Comparison of ENCODE assay signal across 15 cellular contexts in genomic region chr10:18157909-18158308, GRCh38. TPM values are rescaled to one million over a fixed set of nuclear protein-coding genes. Genes with fewer than 3 reads are reported as not detected.
DNase-seq lines count a peak whose midpoint lies in the region; ATAC-seq and TF ChIP-seq lines count a peak whose summit lies in the region.
"Had no signal": no experiment of that assay in that cellular context is flagged by ENCODE, and none has a peak within 500 bp of the region (broad histone marks: within the 10 kb centered on the region; RNA-seq: fewer than 3 reads in every experiment).

No MANE protein-coding gene starts in this region.

- H3K36me3 ChIP-seq in mucosa of descending colon (ENCODE audit: low read depth) = no peaks in the 10 kb centered on the region
- H3K36me3 ChIP-seq: BLaER1 had no signal

- intact Hi-C loops in mucosa of descending colon (cut with DNase I, micrococcal nuclease) = no loop called here

- no peak overlapping the region for H3K4me3 ChIP-seq in mucosa of descending colon
- H3K4me3 ChIP-seq: BLaER1 had no signal

- H3K4me1 ChIP-seq in mucosa of descending colon (ENCODE audit: low read depth) = no peaks in the 10 kb centered on the region
- H3K4me1 ChIP-seq: BLaER1 had no signal

- no peaks in the 10 kb centered on the region for H3K9me3 ChIP-seq in mucosa of descending colon
- H3K9me3 ChIP-seq: BLaER1 had no signal

- no peak for TF ChIP-seq CTCF in mucosa of descending colon (IDR thresholded peaks at IDR 0.05)

- DNase-seq in AG08396 (ENCODE audit: low spot score) (peak; percentile 37), LoVo (ENCODE audit: low spot score) (peak; percentile 58), dedifferentiated amniotic fluid mesenchymal stem cell (ENCODE audit: extremely low spot score) (peak; percentile 48), mucosa of descending colon (no peak), NCI-H82 (lab: John Stamatoyannopoulos, UW) (no peak), T-helper 2 cell (no peak)
- DNase-seq: activated CD4-positive, alpha-beta T cell treated with anti-CD3 and anti-CD28 coated beads for 48 hours; KBM-7; left cardiac atrium; NCI-H2107 had no signal

- ATAC-seq in mucosa of descending colon (peak; percentile 61), GM21737 (IDR thresholded peaks at IDR 0.05; ENCODE audit: unreplicated experiment) (no peak), GM21619 (IDR thresholded peaks at IDR 0.05; ENCODE audit: unreplicated experiment) (no peak)
- ATAC-seq: activated T-helper 17 cell treated with anti-CD3 and anti-CD28 coated beads, Interleukin-2, amount 50 U/mL, for 72 hours had no signal

RNA-seq across cellular contexts. Expression of gene CACNB2, which starts 17.7 kb away (rescaled TPM):
- total RNA-seq in mucosa of descending colon = 10 to 100 TPM; 13.6 to 26.2 (median 19.8) TPM
- total RNA-seq: activated T-helper 17 cell treated with anti-CD3 and anti-CD28 coated beads, Interleukin-2, amount 50 U/mL, for 72 hours; T-helper 1 cell treated with Interleukin-12 subunit alpha and Interleukin-12 subunit beta and Interleukin-4 antibody, amounts not matched to agents 30 ng/mL and 1 ng/mL, for 36 hours had no signal

Comparison
In these comparisons a context has a peak if more than half of its experiments do, and no peak if none do; other contexts are left out.
1. DNase-seq: peak in AG08396 (single experiment), LoVo (single experiment) and dedifferentiated amniotic fluid mesenchymal stem cell (single experiment); none in mucosa of descending colon (0 of 3), NCI-H82 (single experiment) and T-helper 2 cell (0 of 5).